Comparison of ENCODE assay signal across 7 cellular contexts in the genomic region with DNA sequence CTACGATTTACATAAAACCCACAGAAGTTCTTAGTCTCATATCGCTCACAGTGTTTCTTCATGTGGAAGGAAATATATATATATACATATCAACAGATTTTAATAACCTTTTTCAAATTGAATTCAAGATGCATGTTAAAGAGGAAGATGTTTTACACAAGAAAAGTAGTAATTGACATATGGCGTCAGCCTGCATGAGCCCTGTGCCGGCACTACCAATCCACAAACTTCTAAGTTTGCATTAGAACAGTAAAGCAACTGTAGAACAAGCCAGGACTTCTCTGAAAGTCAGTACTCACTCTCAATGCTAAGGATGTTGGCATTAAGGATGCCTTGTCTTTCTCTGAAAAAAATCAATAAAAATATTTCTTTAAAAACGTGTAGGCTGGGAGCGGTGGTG.
"Had no signal": no experiment of that assay in that cellular context is flagged by ENCODE, and none has a peak within 500 bp of the region (broad histone marks: within the 10 kb centered on the region; RNA-seq: fewer than 3 reads in every experiment).

No MANE protein-coding gene starts in this region.

- ATAC-seq: HCT116, HepG2 had no signal

- H3K4me3 ChIP-seq: GM23248, HAP-1 had no signal

- H3K36me3 ChIP-seq: HAP-1 had no signal

- H3K9ac ChIP-seq: GM23248 had no signal

- H3K27ac Mint-ChIP-seq: HFFc6, IgD-negative memory B cell had no signal

- H3K9me3 ChIP-seq: HAP-1 had no signal

- H3K27ac ChIP-seq: GM23248 had no signal

- H2AFZ ChIP-seq: GM23248 had no signal

- H3K27me3 Mint-ChIP-seq: IgD-negative memory B cell had no signal

- H3K4me3 Mint-ChIP-seq: HFFc6, IgD-negative memory B cell had no signal

- DNase-seq: GM23248, HFFc6, KBM-7 had no signal

- H3K4me1 Mint-ChIP-seq: IgD-negative memory B cell had no signal
